ENCODE assay signal across 10 cellular contexts in genomic region chr2:13193075-13193474, GRCh38.
A peak's percentile ranks its signal among the peaks of the same experiment; 100 is the strongest.
DNase-seq lines count a peak whose midpoint lies in the region; ATAC-seq, FAIRE-seq and TF ChIP-seq lines count a peak whose summit lies in the region.
"Had no signal": no experiment of that assay in that cellular context is flagged by ENCODE, and none has a peak within 500 bp of the region (broad histone marks: within the 10 kb centered on the region; RNA-seq: fewer than 3 reads in every experiment).

No MANE protein-coding gene starts in this region.

- TF ChIP-seq CTCF in IMR-90 (conservative IDR thresholded peaks at IDR 0.05; ENCODE audit: low read depth, low read length) (no peak), GM12878 (IDR thresholded peaks at IDR 0.05 in 2 of 3, conservative IDR thresholded peaks at IDR 0.05 in 1 of 3; ENCODE audit: control insufficient read depth in 2 of 3, extremely low read depth in 1 of 3, insufficient read depth in 1 of 3, low read depth in 3 of 3, low read length in 3 of 3) (peak in 2 of 3 experiments; percentile 7 to 11; a peak in 1 of 6 replicates), upper lobe of left lung (IDR thresholded peaks at IDR 0.05) (no peak)

- H4K20me1 ChIP-seq in IMR-90 (ENCODE audit: insufficient read depth, low read length) (no peaks in the 10 kb centered on the region), GM12878 (ENCODE audit: control insufficient read depth, insufficient read depth) (no peaks in the 10 kb centered on the region)

- H3K9ac ChIP-seq in IMR-90 (ENCODE audit: low read depth, low read length) (no peak overlapping the region), GM12878 (ENCODE audit: control insufficient read depth, insufficient read depth, low read length) (no peak overlapping the region)

- peaks cover 4% of the 10 kb centered on the region; the same call in 1 of the 2 replicates for H3K9me3 ChIP-seq in IMR-90 (ENCODE audit: control insufficient read depth, insufficient read depth, low read length)
- no peaks in the 10 kb centered on the region for H3K9me3 ChIP-seq in GM12878 (replicated peaks; ENCODE audit: control insufficient read depth, insufficient read depth, low read length)
- H3K9me3 ChIP-seq in right cardiac atrium (ENCODE audit: control insufficient read depth, low read length): no peaks in the 10 kb centered on the region
- no peaks in the 10 kb centered on the region for H3K9me3 ChIP-seq in upper lobe of left lung

- TF ChIP-seq EP300 in GM12878 (IDR thresholded peaks at IDR 0.05; ENCODE audit: borderline replicate concordance in 1 of 2, control insufficient read depth in 1 of 2, low read depth in 2 of 2, low read length in 2 of 2) (no peak), upper lobe of left lung (IDR thresholded peaks at IDR 0.05) (no peak)

- H3K36me3 ChIP-seq in IMR-90 (ENCODE audit: control insufficient read depth, insufficient read depth, low read length): no peaks in the 10 kb centered on the region
- no peaks in the 10 kb centered on the region for H3K36me3 ChIP-seq in GM12878 (ENCODE audit: control insufficient read depth in 2 of 2, insufficient read depth in 2 of 2, low read length in 1 of 2)
- no peaks in the 10 kb centered on the region for H3K36me3 ChIP-seq in upper lobe of left lung

- no TSS peak for BruUV-seq in IMR-90 (replicated peaks; lab: Mats Ljungman, UMichigan)
- no TSS peak for BruUV-seq in GM12878 (replicated peaks; lab: Mats Ljungman, UMichigan)

- H3K27ac ChIP-seq in IMR-90 (ENCODE audit: insufficient read depth, low read length): no peak overlapping the region
- no peak overlapping the region for H3K27ac ChIP-seq in GM12878 (ENCODE audit: control insufficient read depth, insufficient read depth)
- H3K27ac ChIP-seq in right cardiac atrium (ENCODE audit: low read length): no peak overlapping the region
- H3K27ac ChIP-seq in upper lobe of left lung: no peak overlapping the region
- H3K27ac ChIP-seq: epithelial cell of prostate had no signal

- POLR2A ChIA-PET in IMR-90 (lab: Charles Lee; ENCODE audit: unreplicated experiment): no interaction called here
- POLR2A ChIA-PET in GM12878 (lab: Charles Lee): no interaction called here

- in situ Hi-C loops in IMR-90 (cut with MboI; ENCODE audit: low sequenced_read_pairs): no loop called here
- in situ Hi-C loops in GM12878 (cut with MboI): no loop called here

- H2AK9ac ChIP-seq in IMR-90 (replicated peaks; ENCODE audit: low read depth, low read length, poor library complexity): no peak overlapping the region

- no peak overlapping the region for H2BK20ac ChIP-seq in IMR-90 (ENCODE audit: low read depth, low read length)

- SMC1A ChIA-PET in GM12878 (lab: Charles Lee; ENCODE audit: uncharacterized antibody, unreplicated experiment): interaction anchor here (1.0 to 2.3 kb wide), 3 partner anchors 9 to 692 kb away, joined by 3 to 10 read pairs (median 5); no protein-coding TSS in a partner anchor

- H3K4me3 ChIP-seq in IMR-90 (ENCODE audit: insufficient read depth, low read depth, low read length) (no peak overlapping the region), GM12878 (no peak overlapping the region), right cardiac atrium (ENCODE audit: low read length) (no peak overlapping the region), upper lobe of left lung (no peak overlapping the region)

- H3K4me2 ChIP-seq in IMR-90 (ENCODE audit: low read depth, low read length) (no peak overlapping the region), GM12878 (ENCODE audit: control insufficient read depth, insufficient read depth) (no peak overlapping the region)

- no peak overlapping the region for H4K5ac ChIP-seq in IMR-90 (ENCODE audit: low read depth, low read length)

- H2BK5ac ChIP-seq in IMR-90 (ENCODE audit: low read depth, low read length, poor library complexity, severe bottlenecking): no peak overlapping the region

- no peak overlapping the region for H4K91ac ChIP-seq in IMR-90 (ENCODE audit: insufficient read depth, low read depth, low read length)

- H3K27me3 ChIP-seq in IMR-90 (ENCODE audit: control insufficient read depth, insufficient read depth, low read length): no peaks in the 10 kb centered on the region
- no peaks in the 10 kb centered on the region for H3K27me3 ChIP-seq in GM12878 (replicated peaks in 1 of 2; ENCODE audit: control insufficient read depth in 2 of 2, insufficient read depth in 2 of 2, low read length in 1 of 2)
- no peaks in the 10 kb centered on the region for H3K27me3 ChIP-seq in right cardiac atrium (ENCODE audit: control insufficient read depth, insufficient read depth)
- no peaks in the 10 kb centered on the region for H3K27me3 ChIP-seq in upper lobe of left lung

- peak; percentile 93 for ATAC-seq in GM18519 (IDR thresholded peaks at IDR 0.05; ENCODE audit: low FRiP score, unreplicated experiment)
- peak; percentile 76 for ATAC-seq in GM21619 (IDR thresholded peaks at IDR 0.05; ENCODE audit: unreplicated experiment)
- no peak for ATAC-seq in IMR-90 (ENCODE audit: low read depth)
- peak; percentile 92 for ATAC-seq in GM12878
- no peak for ATAC-seq in right cardiac atrium
- no peak for ATAC-seq in upper lobe of left lung (ENCODE audit: low FRiP score in 2 of 2)
- no peak for ATAC-seq in HG02938 (IDR thresholded peaks at IDR 0.05; ENCODE audit: unreplicated experiment)

- H3K4ac ChIP-seq in IMR-90 (ENCODE audit: low read depth, low read length): no peak overlapping the region

- no peak overlapping the region for H3K23ac ChIP-seq in IMR-90 (ENCODE audit: low read depth, low read length)

- H3K4me1 ChIP-seq in IMR-90 (ENCODE audit: control insufficient read depth, insufficient read depth, low read length) (no peaks in the 10 kb centered on the region), GM12878 (ENCODE audit: control insufficient read depth, insufficient read depth, low read length) (no peaks in the 10 kb centered on the region), right cardiac atrium (ENCODE audit: control insufficient read depth, insufficient read depth, low read length) (no peaks in the 10 kb centered on the region), upper lobe of left lung (no peaks in the 10 kb centered on the region)

- H2BK15ac ChIP-seq in IMR-90 (ENCODE audit: low read depth, low read length): no peak overlapping the region

- WGBS in IMR-90 (ENCODE audit: extremely low coverage in 2 of 2, insufficient read length in 1 of 2), 2 experiments: no CpG with 5 or more reads among the region's 4 CpGs
- WGBS in GM12878 (ENCODE audit: insufficient coverage, insufficient replicate concordance, low lambda C conversion rate, missing lambda C conversion rate): 30% methylated on average over 4 of the region's 4 CpGs
- 54% methylated on average over 4 of the region's 4 CpGs for WGBS in right cardiac atrium
- 53 to 64% methylated on average over 4 of the region's 4 CpGs for WGBS in upper lobe of left lung, 2 donors

- H3K14ac ChIP-seq in IMR-90 (replicated peaks; ENCODE audit: low read depth, low read length): no peak overlapping the region

- no peak overlapping the region for H4K8ac ChIP-seq in IMR-90 (ENCODE audit: low read depth in 2 of 2, low read length in 2 of 2)

- dilution Hi-C loops in IMR-90 (cut with HindIII; ENCODE audit: low sequenced_read_pairs, unreplicated experiment): no loop called here

- no peaks in the 10 kb centered on the region for H3K79me1 ChIP-seq in IMR-90 (ENCODE audit: low read depth in 1 of 2, low read length in 2 of 2)

- no peak overlapping the region for H3K56ac ChIP-seq in IMR-90 (ENCODE audit: extremely low read depth, insufficient read depth, low read length)

- CTCF ChIA-PET in IMR-90 (lab: Yijun Ruan, JAX): interaction anchor here (0.7 kb wide), 1 partner anchor 8 kb away, joined by 3 read pairs; no protein-coding TSS in a partner anchor
- CTCF ChIA-PET in GM12878 (lab: Yijun Ruan, JAX): interaction anchor here (0.5 to 1.6 kb wide), 8 partner anchors 9 to 1709 kb away, joined by 3 to 5 read pairs (median 3); no protein-coding TSS in a partner anchor

- RAD21 ChIA-PET in GM12878 (lab: Charles Lee; ENCODE audit: unreplicated experiment): interaction anchor here (0.9 to 1.4 kb wide), 8 partner anchors 9 to 1639 kb away, joined by 3 to 10 read pairs (median 3); no protein-coding TSS in a partner anchor

- intact Hi-C loops in IMR-90 (cut with micrococcal nuclease) (loop anchor here (5.0 kb wide), 1 partner anchor 1439 kb away; the partner anchor contains the start of gene LRATD1), GM12878 (cut with micrococcal nuclease; ENCODE audit: unreplicated experiment) (loop anchor here (5.0 to 10.0 kb wide), 5 partner anchors 136 to 1712 kb away; no protein-coding TSS in a partner anchor), right cardiac atrium (cut with DNase I) (no loop called here)

- FAIRE-seq in GM12878 (lab: Jason Lieb, UNC): no peak

- no peaks in the 10 kb centered on the region for H3K79me2 ChIP-seq in GM12878 (ENCODE audit: control insufficient read depth, insufficient read depth, low read length)

- H2BK120ac ChIP-seq in IMR-90 (ENCODE audit: low read depth, low read length): no peak overlapping the region

- DNase-seq in IMR-90 (peak; percentile 13), GM12878 (ENCODE audit: low read depth, low spot score) (no peak), putamen (ENCODE audit: low spot score) (no peak), right cardiac atrium (no peak), upper lobe of left lung (no peak)
- DNase-seq: NCI-H1105 treated with DMSO at 0.1 percent for 48 hours had no signal

- no peak overlapping the region for H2AK5ac ChIP-seq in IMR-90 (ENCODE audit: low read depth, low read length)

- no peaks in the 10 kb centered on the region for H3K9me1 ChIP-seq in IMR-90 (ENCODE audit: insufficient read depth, low read length)

- H3K18ac ChIP-seq in IMR-90 (ENCODE audit: low read depth, low read length): no peak overlapping the region

- H2AFZ ChIP-seq in IMR-90 (replicated peaks; ENCODE audit: low read length, poor library complexity) (no peak overlapping the region), GM12878 (ENCODE audit: control insufficient read depth, low read depth, low read length) (peak overlapping the region; percentile 40; the same call in 1 of the 2 replicates)

- TF ChIP-seq RAD21 in IMR-90 (IDR thresholded peaks at IDR 0.05; ENCODE audit: low read length) (no peak), GM12878 (IDR thresholded peaks at IDR 0.05; ENCODE audit: insufficient read depth, low read depth, low read length) (no peak)

- TF ChIP-seq POLR2A in IMR-90 (IDR thresholded peaks at IDR 0.05; ENCODE audit: low read depth, low read length) (no peak), GM12878 (IDR thresholded peaks at IDR 0.05; ENCODE audit: low read depth, low read length) (no peak), upper lobe of left lung (IDR thresholded peaks at IDR 0.05) (no peak)

TF ChIP-seq in GM12878, 131 proteins besides CTCF, POLR2A, EP300 and RAD21 (continues in another document):
- no peak for TF ChIP-seq POLR2AphosphoS2 (IDR thresholded peaks at IDR 0.05; ENCODE audit: low read depth, low read length)
- no peak for TF ChIP-seq GABPA (IDR thresholded peaks at IDR 0.05; ENCODE audit: low read depth)
- TF ChIP-seq CREM (IDR thresholded peaks at IDR 0.05; ENCODE audit: low read depth): peak; percentile 10; the same call in 1 of the 2 replicates
- TF ChIP-seq SMC3 (IDR thresholded peaks at IDR 0.05; ENCODE audit: borderline replicate concordance, low read length): no peak

Comparison
In these comparisons a context has a peak if more than half of its experiments do, and no peak if none do; other contexts are left out.
1. ATAC-seq: peak in GM18519 (single experiment), GM21619 (single experiment) and GM12878 (single experiment); none in IMR-90 (single experiment), right cardiac atrium (0 of 2), upper lobe of left lung (0 of 2) and HG02938 (single experiment).
2. CTCF ChIP-seq: peak in GM12878 (2 of 3); none in IMR-90 (single experiment) and upper lobe of left lung (0 of 6).
3. intact Hi-C loops: an anchor here in IMR-90 (5.0 kb wide) and GM12878 (5.0 to 10.0 kb wide); none called in right cardiac atrium.